In genomic region chr15:89654311-89654761, GRCh38 we compare ENCODE assay signal across 10 cellular contexts. TPM values are rescaled to one million over a fixed set of nuclear protein-coding genes. Genes with fewer than 3 reads are reported as not detected.
A peak's percentile ranks its signal among the peaks of the same experiment; 100 is the strongest.
DNase-seq lines count a peak whose midpoint lies in the region; ATAC-seq, FAIRE-seq and TF ChIP-seq lines count a peak whose summit lies in the region.
"Had no signal": no experiment of that assay in that cellular context is flagged by ENCODE, and none has a peak within 500 bp of the region (broad histone marks: within the 10 kb centered on the region; RNA-seq: fewer than 3 reads in every experiment).

No MANE protein-coding gene starts in this region.

- H3K9me3 ChIP-seq in A549 (no peaks in the 10 kb centered on the region), HUES6 (ENCODE audit: control insufficient read depth, insufficient read depth, low read depth, low read length) (no peaks in the 10 kb centered on the region), mammary epithelial cell (replicated peaks; ENCODE audit: insufficient read depth, low read length) (no peaks in the 10 kb centered on the region), mucosa of rectum (ENCODE audit: control insufficient read depth in 2 of 2, low read length in 2 of 2) (no peaks in the 10 kb centered on the region)
- H3K9me3 ChIP-seq: mucosa of descending colon had no signal

- TF ChIP-seq RAD21 in A549 (conservative IDR thresholded peaks at IDR 0.05 in 1 of 2, IDR thresholded peaks at IDR 0.05 in 1 of 2): no peak

- CTCF ChIA-PET in A549 (lab: Yijun Ruan, JAX): interaction anchor here (1.0 to 1.8 kb wide), 5 partner anchors 8 to 48 kb away, joined by 3 to 7 read pairs (median 4); no protein-coding TSS in a partner anchor
- CTCF ChIA-PET in mammary epithelial cell (lab: Charles Lee; ENCODE audit: low non-redundant PET): no interaction called here

- H3K27ac ChIP-seq in A549 (peak overlapping the region; percentile 73 to 87), HUES6 (ENCODE audit: low read depth, low read length) (no peak overlapping the region), mammary epithelial cell (ENCODE audit: insufficient read depth, low read depth, low read length) (no peak overlapping the region), mucosa of rectum (ENCODE audit: low read depth in 2 of 2, low read length in 2 of 2) (no peak overlapping the region)

- H2AFZ ChIP-seq in mammary epithelial cell (ENCODE audit: low read depth, low read length): peak overlapping the region; percentile 94

- H3K27me3 ChIP-seq in HUES6 (ENCODE audit: control insufficient read depth, insufficient read depth, low read length) (no peaks in the 10 kb centered on the region; the same call in 1 of the 2 replicates), mammary epithelial cell (ENCODE audit: insufficient read depth, low read length) (no peaks in the 10 kb centered on the region), mucosa of rectum (ENCODE audit: control insufficient read depth in 2 of 2, insufficient read depth in 2 of 2, low read length in 2 of 2) (peaks cover 4 to 11% of the 10 kb centered on the region in 2 donors)

- H3K4me2 ChIP-seq in A549: peak overlapping the region; percentile 94
- peak overlapping the region; percentile 97 for H3K4me2 ChIP-seq in mammary epithelial cell (ENCODE audit: insufficient read depth, low read depth, low read length)

- H3K9ac ChIP-seq in HUES6 (ENCODE audit: low read length): peak overlapping the region; percentile 62
- no peak overlapping the region for H3K9ac ChIP-seq in mammary epithelial cell (ENCODE audit: insufficient read depth, low read length)
- H3K9ac ChIP-seq in mucosa of rectum (ENCODE audit: low read depth in 1 of 2, low read length in 2 of 2): peak overlapping the region; percentile 19 to 56

- no peak for TF ChIP-seq CTCF in A549 (IDR thresholded peaks at IDR 0.05)
- no peak for TF ChIP-seq CTCF in mammary epithelial cell (conservative IDR thresholded peaks at IDR 0.05 in 1 of 2, IDR thresholded peaks at IDR 0.05 in 1 of 2; ENCODE audit: extremely low read depth in 1 of 2, insufficient read depth in 1 of 2, low read depth in 1 of 2, low read length in 2 of 2)

- in situ Hi-C loops in mammary epithelial cell (cut with MboI; ENCODE audit: low sequenced_read_pairs in 2 of 2): no loop called here

- intact Hi-C loops in mammary epithelial cell (cut with micrococcal nuclease): no loop called here

- WGBS in A549 (ENCODE audit: missing lambda C conversion rate): 85% methylated on average over 13 of the region's 13 CpGs
- 29% methylated on average over 5 of the region's 13 CpGs for WGBS in mammary epithelial cell (ENCODE audit: low coverage, missing lambda C conversion rate)

- dilution Hi-C loops in mammary epithelial cell (cut with HindIII; ENCODE audit: low sequenced_read_pairs): no loop called here

- POLR2A ChIA-PET in A549 (lab: Yijun Ruan, JAX): interaction anchor here (0.6 to 1.5 kb wide), 2 partner anchors 61 to 79 kb away, joined by 3 read pairs; partner anchors contain the start of gene TICRR

- BruUV-seq in mammary epithelial cell (replicated peaks; lab: Mats Ljungman, UMichigan): no TSS peak

- ATAC-seq in A549: peak in 1 of 2 experiments; percentile 11; a peak in 2 of 6 replicates
- ATAC-seq in GM19023 (IDR thresholded peaks at IDR 0.05; ENCODE audit: unreplicated experiment): no peak
- no peak for ATAC-seq in GM21786 (IDR thresholded peaks at IDR 0.05; ENCODE audit: unreplicated experiment)

- H3K36me3 ChIP-seq in HUES6 (ENCODE audit: control insufficient read depth, insufficient read depth, low read length) (peaks cover 15% of the 10 kb centered on the region), mammary epithelial cell (ENCODE audit: insufficient read depth, low read length) (no peaks in the 10 kb centered on the region), mucosa of rectum (ENCODE audit: control insufficient read depth in 2 of 2, insufficient read depth in 2 of 2, low read length in 2 of 2) (no peaks in the 10 kb centered on the region)

- H3K4me1 ChIP-seq in A549 (peaks cover 4% of the 10 kb centered on the region; the same call in 1 of the 3 replicates), HUES6 (ENCODE audit: control insufficient read depth, insufficient read depth, low read length) (peaks cover 4% of the 10 kb centered on the region; the same call in 1 of the 2 replicates), mammary epithelial cell (ENCODE audit: insufficient read depth, low read length) (peaks cover 9% of the 10 kb centered on the region), mucosa of rectum (ENCODE audit: control insufficient read depth in 2 of 2, insufficient read depth in 2 of 2, low read length in 2 of 2) (peaks cover 2 to 7% of the 10 kb centered on the region in 2 donors)

- H3K4me3 ChIP-seq in A549 (peak overlapping the region; percentile 71), HUES6 (ENCODE audit: low read depth, low read length) (peak overlapping the region; percentile 77), mammary epithelial cell (replicated peaks in 1 of 3; ENCODE audit: insufficient read depth in 1 of 3, low read depth in 2 of 3, low read length in 3 of 3) (peak overlapping the region; percentile 44 to 60 (median 54)), mucosa of rectum (ENCODE audit: low read length in 2 of 2) (peak overlapping the region; percentile 49 to 68)

- H4K20me1 ChIP-seq in mammary epithelial cell (ENCODE audit: insufficient read depth, low read length): no peaks in the 10 kb centered on the region

- TF ChIP-seq POLR2A in A549 (IDR thresholded peaks at IDR 0.05; ENCODE audit: low read length): no peak

- no peak for FAIRE-seq in A549 (lab: Jason Lieb, UNC)

- TF ChIP-seq EP300 in A549 (IDR thresholded peaks at IDR 0.05): no peak

- DNase-seq in A549 (ENCODE audit: low read depth in 1 of 2, low spot score in 1 of 2) (no peak), mammary epithelial cell (no peak)
- no peak for DNase-seq in stimulated activated CD4-positive, alpha-beta T cell treated with anti-CD3 and anti-CD28 coated beads, Interleukin-1b, Interleukin-23, amount 100 ng/mL, for 48 hours
- no peak for DNase-seq in activated CD8-positive, alpha-beta memory T cell treated with anti-CD3 and anti-CD28 coated beads for 24 hours
- DNase-seq: SHP77 treated with DMSO at 0.1 percent for 48 hours had no signal

- H3K79me2 ChIP-seq in mammary epithelial cell (ENCODE audit: insufficient read depth, low read length): no peaks in the 10 kb centered on the region

TF ChIP-seq in A549, 52 proteins besides CTCF, POLR2A, EP300 and RAD21 (continues in another document):
- TF ChIP-seq FOSB (CRISPR knock-in tag; IDR thresholded peaks at IDR 0.05) (no peak), TP53 (CRISPR knock-in tag; IDR thresholded peaks at IDR 0.05) (no peak), RARB (CRISPR knock-in tag; IDR thresholded peaks at IDR 0.05) (no peak), GATA3 (IDR thresholded peaks at IDR 0.05; ENCODE audit: borderline replicate concordance) (no peak), HDAC2 (IDR thresholded peaks at IDR 0.05) (no peak), CHD4 (IDR thresholded peaks at IDR 0.05; ENCODE audit: borderline replicate concordance) (no peak), CBX2 (IDR thresholded peaks at IDR 0.05; ENCODE audit: borderline replicate concordance, low read depth) (no peak), MYC (IDR thresholded peaks at IDR 0.05; ENCODE audit: borderline replicate concordance, low read length) (no peak), EHF (CRISPR knock-in tag; IDR thresholded peaks at IDR 0.05) (no peak), POLR2AphosphoS2 (conservative IDR thresholded peaks at IDR 0.05; ENCODE audit: low read length) (no peak), HOXB13 (CRISPR knock-in tag; IDR thresholded peaks at IDR 0.05; ENCODE audit: low read depth) (no peak), BHLHE40 (IDR thresholded peaks at IDR 0.05; ENCODE audit: low read depth, low read length) (no peak), HOXA7 (CRISPR knock-in tag; IDR thresholded peaks at IDR 0.05) (no peak), FOXS1 (CRISPR knock-in tag; IDR thresholded peaks at IDR 0.05) (no peak)

RNA-seq across cellular contexts. Expression of gene KIF7, which starts 0.9 kb away (rescaled TPM):
- 2.1 and 2.2 TPM in 2 replicates for polyA plus RNA-seq in A549 (2011; rRNA removed)
- polyA plus RNA-seq in A549 (2012; cell fraction: cytosol; rRNA removed): 4.9 and 5.9 TPM in 2 replicates
- polyA plus RNA-seq in A549 (2012; cell fraction: nucleus; rRNA removed): 14.3 and 15.9 TPM in 2 replicates
- polyA plus RNA-seq in A549 (2017; fragmentation: RNase III; extraction: RNeasy Plus Mini Kit Qiagen cat#74134 plus additional on column Dnase treatment): 3.3 to 4.1 TPM (median 3.9 TPM) in 3 replicates
- 1.4 and 1.6 TPM in 2 replicates for polyA minus RNA-seq in A549 (2011; rRNA and poly(A)+ RNA removed)
- total RNA-seq in mammary epithelial cell: 10 to 100 TPM in 1 of 2 donors, 1 to 10 TPM in 1; 4.4 to 10.2 TPM
- polyA plus RNA-seq in mammary epithelial cell: 1.5 TPM
- polyA minus RNA-seq in mammary epithelial cell: 0.52 TPM

RNA-seq across cellular contexts. Expression of gene PLIN1, which starts 24.8 kb away (rescaled TPM):
- polyA plus RNA-seq in A549 (2011; rRNA removed): 0.56 and 0.74 TPM in 2 replicates
- polyA plus RNA-seq in A549 (2012; cell fraction: cytosol; rRNA removed): 0.15 and 0.26 TPM in 2 replicates
- polyA plus RNA-seq in A549 (2012; cell fraction: nucleus; rRNA removed): 0.56 and 0.61 TPM in 2 replicates
- 0.13 to 0.28 TPM (median 0.27 TPM) in 3 replicates for polyA plus RNA-seq in A549 (2017; fragmentation: RNase III; extraction: RNeasy Plus Mini Kit Qiagen cat#74134 plus additional on column Dnase treatment)
- polyA minus RNA-seq in A549 (2011; rRNA and poly(A)+ RNA removed): 0.08 and 0.24 TPM in 2 replicates
- total RNA-seq in mammary epithelial cell: under 1 TPM; 0.17 to 0.31 TPM
- polyA plus RNA-seq in mammary epithelial cell: 0.08 TPM
- not detected for polyA minus RNA-seq in mammary epithelial cell

RNA-seq across cellular contexts. Expression of gene PEX11A, which starts 36.2 kb away (rescaled TPM):
- 8.1 and 11.3 TPM in 2 replicates for polyA plus RNA-seq in A549 (2011; rRNA removed)
- 3.2 TPM in 2 replicates for polyA plus RNA-seq in A549 (2012; cell fraction: cytosol; rRNA removed)
- 1.7 and 2.0 TPM in 2 replicates for polyA plus RNA-seq in A549 (2012; cell fraction: nucleus; rRNA removed)
- 5.2 to 6.3 TPM (median 6.0 TPM) in 3 replicates for polyA plus RNA-seq in A549 (2017; fragmentation: RNase III; extraction: RNeasy Plus Mini Kit Qiagen cat#74134 plus additional on column Dnase treatment)
- 6.7 and 10.0 TPM in 2 replicates for polyA minus RNA-seq in A549 (2011; rRNA and poly(A)+ RNA removed)
- 1 to 10 TPM; 4.3 to 7.3 TPM for total RNA-seq in mammary epithelial cell
- polyA plus RNA-seq in mammary epithelial cell: 4.9 TPM
- polyA minus RNA-seq in mammary epithelial cell: not detected

RNA-seq across cellular contexts. Expression of gene WDR93, which starts 36.3 kb away (rescaled TPM):
- polyA plus RNA-seq in A549 (2011; rRNA removed): 0.26 and 0.38 TPM in 2 replicates
- 0.09 and 0.12 TPM in 2 replicates for polyA plus RNA-seq in A549 (2012; cell fraction: cytosol; rRNA removed)
- polyA plus RNA-seq in A549 (2012; cell fraction: nucleus; rRNA removed): 0.06 and 0.07 TPM in 2 replicates
- polyA plus RNA-seq in A549 (2017; fragmentation: RNase III; extraction: RNeasy Plus Mini Kit Qiagen cat#74134 plus additional on column Dnase treatment): 0.10 to 0.16 TPM (median 0.12 TPM) in 3 replicates
- 0.19 and 0.29 TPM in 2 replicates for polyA minus RNA-seq in A549 (2011; rRNA and poly(A)+ RNA removed)
- under 1 TPM in 1 of 2 donors, not detected in 1; 0.17 TPM for total RNA-seq in mammary epithelial cell
- 0.03 TPM for polyA plus RNA-seq in mammary epithelial cell
- polyA minus RNA-seq in mammary epithelial cell: not detected

Comparison
In these comparisons a context has a peak if more than half of its experiments do, and no peak if none do; other contexts are left out.
1. H3K27ac ChIP-seq: peak in A549 (2 of 2); none in HUES6 (single experiment), mammary epithelial cell (single experiment) and mucosa of rectum (0 of 2).
2. Peak in every context shown above with its lines, with median percentiles within 50 percentile points of each other: H3K4me3 ChIP-seq.